Comparison of ENCODE assay signal across 8 cellular contexts in genomic region chr15:40593588-40594428, GRCh38. TPM values are rescaled to one million over a fixed set of nuclear protein-coding genes. Genes with fewer than 3 reads are reported as not detected.
DNase-seq lines count a peak whose midpoint lies in the region; ATAC-seq and TF ChIP-seq lines count a peak whose summit lies in the region.

TSS of gene KNL1 (plus strand) at chr15:40594249. CDS start at chr15:40602932, 8,683 bp downstream.

- H3K4me1 Mint-ChIP-seq in activated B cell treated with CpG ODN at 0.5 μM for 24 hours (peaks cover 21% of the 10 kb centered on the region), immature natural killer cell (peaks cover 23 to 40% of the 10 kb centered on the region in 2 donors)

- CTCF ChIA-PET in activated B cell treated with CpG ODN at 0.5 μM for 24 hours (lab: Charles Lee), result interaction anchor here (1.3 to 2.6 kb wide), 2 partner anchors 75 to 188 kb away, joined by 3 to 12 read pairs; no protein-coding TSS in a partner anchor

- H3K4me3 Mint-ChIP-seq in activated B cell treated with CpG ODN at 0.5 μM for 24 hours (peak within 1 kb of the TSS; percentile 95), immature natural killer cell (peak within 1 kb of the TSS; percentile 94 to 100 (median 98))

- H3K27ac ChIP-seq in caudate nucleus (ENCODE audit: low read depth, low read length) (peak within 1 kb of the TSS; percentile 99), smooth muscle cell (ENCODE audit: low read depth) (peak within 1 kb of the TSS; percentile 97)

- H3K9ac ChIP-seq in smooth muscle cell (ENCODE audit: low read depth), result peak within 1 kb of the TSS; percentile 98

- H3K9me3 Mint-ChIP-seq in activated B cell treated with CpG ODN at 0.5 μM for 24 hours (no peaks in the 10 kb centered on the region), immature natural killer cell (no peaks in the 10 kb centered on the region)

- H3K36me3 Mint-ChIP-seq in activated B cell treated with CpG ODN at 0.5 μM for 24 hours (ENCODE audit: low read depth), result peaks cover 11% of the 10 kb centered on the region
- no peaks in the 10 kb centered on the region for H3K36me3 Mint-ChIP-seq in immature natural killer cell

- no peaks in the 10 kb centered on the region for H4K20me1 ChIP-seq in smooth muscle cell (ENCODE audit: low read depth)

- H3K27me3 ChIP-seq in smooth muscle cell (ENCODE audit: low read depth), result no peaks in the 10 kb centered on the region

- peak within 1 kb of the TSS; percentile 99 for H3K27ac Mint-ChIP-seq in activated B cell treated with CpG ODN at 0.5 μM for 24 hours
- peak within 1 kb of the TSS; percentile 97 to 100 (median 98) for H3K27ac Mint-ChIP-seq in immature natural killer cell

- intact Hi-C loops in activated B cell treated with CpG ODN at 0.5 μM for 24 hours (cut with micrococcal nuclease), result loop anchor here (1.0 to 5.0 kb wide), 10 partner anchors 25 to 1678 kb away; partner anchors contain the start of genes C15orf62, CHAC1, DNAJC17 and GANC

- H3K79me2 ChIP-seq in smooth muscle cell (ENCODE audit: low read depth), result peaks cover 30% of the 10 kb centered on the region

- DNase-seq in AG08396 (ENCODE audit: low spot score), result peak; percentile 88
- peak; percentile 89 for DNase-seq in NCI-H345 treated with DMSO at 0.1 percent for 48 hours (lab: John Stamatoyannopoulos, UW; ENCODE audit: unreplicated experiment)
- DNase-seq in activated B cell treated with CpG ODN at 0.5 μM for 24 hours, result peak; percentile 84
- peak; percentile 67 to 99 (median 92) for DNase-seq in caudate nucleus (lab: John Stamatoyannopoulos, UW)
- DNase-seq in immature natural killer cell, result peak; percentile 92 to 93 (median 92)
- DNase-seq in smooth muscle cell (lab: John Stamatoyannopoulos, UW; ENCODE audit: unreplicated experiment), result peak; percentile 95

- no peak for TF ChIP-seq CTCF in activated B cell treated with CpG ODN at 0.5 μM for 24 hours (IDR thresholded peaks at IDR 0.05)
- TF ChIP-seq CTCF in smooth muscle cell (IDR thresholded peaks at IDR 0.05; ENCODE audit: borderline replicate concordance, insufficient read depth, poor library complexity, severe bottlenecking), result no peak

- no peaks in the 10 kb centered on the region for H3F3A ChIP-seq in smooth muscle cell (ENCODE audit: low read depth)

- H3K4me3 ChIP-seq in smooth muscle cell, result peak within 1 kb of the TSS; percentile 98

- no peaks in the 10 kb centered on the region for H3K9me3 ChIP-seq in smooth muscle cell (replicated peaks; ENCODE audit: low read depth)

- H2AFZ ChIP-seq in smooth muscle cell (ENCODE audit: low read depth), result peak within 1 kb of the TSS; percentile 99

- 4% methylated on average over 41 of the region's 41 CpGs for WGBS in smooth muscle cell (ENCODE audit: low lambda C conversion rate)

- H3K4me2 ChIP-seq in smooth muscle cell, result peak within 1 kb of the TSS; percentile 92

- POLR2A ChIA-PET in activated B cell treated with CpG ODN at 0.5 μM for 24 hours (lab: Charles Lee), result interaction anchor here (0.6 to 4.0 kb wide), 4 partner anchors 24 to 144 kb away, joined by 3 to 22 read pairs (median 6); partner anchors contain the start of genes CCDC32, RAD51 and RPUSD2

- no peaks in the 10 kb centered on the region for H3K36me3 ChIP-seq in smooth muscle cell (ENCODE audit: low read depth)

- peaks cover 2% of the 10 kb centered on the region for H3K27me3 Mint-ChIP-seq in activated B cell treated with CpG ODN at 0.5 μM for 24 hours
- H3K27me3 Mint-ChIP-seq in immature natural killer cell (ENCODE audit: low read depth in 3 of 3), result peaks cover 10 to 11% (median 10%) of the 10 kb centered on the region in 3 donors

- peaks cover 11% of the 10 kb centered on the region for H3K4me1 ChIP-seq in smooth muscle cell (ENCODE audit: low read depth)

- ATAC-seq in GM19023 (IDR thresholded peaks at IDR 0.05; ENCODE audit: unreplicated experiment) (peak; percentile 77), HG03280 (IDR thresholded peaks at IDR 0.05; ENCODE audit: unreplicated experiment) (peak; percentile 69), activated B cell treated with CpG ODN at 0.5 μM for 24 hours (ENCODE audit: low read depth) (peak; percentile 83)

RNA-seq across cellular contexts. Expression of gene KNL1, which starts in this region (rescaled TPM):
- 5.1 and 7.7 TPM in 2 replicates for total RNA-seq in activated B cell treated with CpG ODN at 0.5 μM for 24 hours
- under 1 TPM in 2 of 3 donors, not detected in 1; 0.20 to 0.38 TPM for polyA plus RNA-seq in immature natural killer cell
- total RNA-seq in smooth muscle cell, result 7.2 and 10.8 TPM in 2 replicates
- polyA plus RNA-seq in smooth muscle cell, result 1.5 and 3.1 TPM in 2 replicates

Comparison
In these comparisons a context has a peak if more than half of its experiments do, and no peak if none do; other contexts are left out.
1. Peak in every context shown above with its lines: DNase-seq, ATAC-seq, H3K4me3 ChIP-seq and H3K27ac ChIP-seq.
2. Peak in DNase-seq in immature natural killer cell; RNA of the gene not detected or under 1 TPM.